In genomic region chr12:85363382-85364190, GRCh38 we compare ENCODE assay signal across 17 cellular contexts.
DNase-seq lines count a peak whose midpoint lies in the region; TF ChIP-seq lines count a peak whose summit lies in the region.
"Had no signal": no experiment of that assay in that cellular context is flagged by ENCODE, and none has a peak within 500 bp of the region (broad histone marks: within the 10 kb centered on the region; RNA-seq: fewer than 3 reads in every experiment).

No MANE protein-coding gene starts in this region.

- peaks cover 13% of the 10 kb centered on the region for H3K4me1 Mint-ChIP-seq in chondrocyte (ENCODE audit: low read depth)

- no peaks in the 10 kb centered on the region for H3K4me1 ChIP-seq in ACC112 (ENCODE audit: control insufficient read depth, insufficient read depth, low read length, unreplicated experiment)

- H2AFZ ChIP-seq in ACC112 (ENCODE audit: low read length, unreplicated experiment) = peak overlapping the region; percentile 34

- H3K27ac Mint-ChIP-seq in chondrocyte (ENCODE audit: unreplicated experiment) = no peak overlapping the region

- no peaks in the 10 kb centered on the region for H3K9me3 Mint-ChIP-seq in chondrocyte (ENCODE audit: low read depth)

- TF ChIP-seq CTCF in chondrocyte (IDR thresholded peaks at IDR 0.05) = no peak

- peaks cover 3% of the 10 kb centered on the region for H3K27me3 Mint-ChIP-seq in chondrocyte (ENCODE audit: low read depth)

- no peak overlapping the region for H3K27ac ChIP-seq in ACC112 (ENCODE audit: low read depth, low read length)
- H3K27ac ChIP-seq: C4-2B had no signal

- H3K4me3 ChIP-seq in ACC112 (ENCODE audit: low read depth, low read length) = no peak overlapping the region

- H3K27me3 ChIP-seq in ACC112 (ENCODE audit: insufficient read depth, low read length) = no peaks in the 10 kb centered on the region

- no peaks in the 10 kb centered on the region for H3K36me3 ChIP-seq in ACC112 (ENCODE audit: insufficient read depth, low read length)

- no peak overlapping the region for H3K4me3 Mint-ChIP-seq in chondrocyte (ENCODE audit: unreplicated experiment)

- H3K36me3 Mint-ChIP-seq in chondrocyte (ENCODE audit: low read depth) = no peaks in the 10 kb centered on the region

- H3K79me2 ChIP-seq in ACC112 (ENCODE audit: control insufficient read depth, insufficient read depth, low read length, unreplicated experiment) = no peaks in the 10 kb centered on the region

- DNase-seq in astrocyte of the hippocampus (ENCODE audit: low read depth, low spot score) (peak; percentile 12), fibroblast of peridontal ligament (ENCODE audit: extremely low read depth) (peak; percentile 11), pulmonary artery endothelial cell (ENCODE audit: low read depth, low spot score) (peak; percentile 63), T1000 (lab: John Stamatoyannopoulos, UW) (no peak), DMS 273 treated with DMSO at 0.1 percent for 48 hours (lab: John Stamatoyannopoulos, UW) (no peak), kidney tubule cell (ENCODE audit: low spot score) (no peak), chondrocyte (ENCODE audit: low spot score) (no peak)
- DNase-seq: Calu3, DMS79, HCEC 1CT, IMR-90, Kasumi-1, NCI-H1417 treated with DMSO at 0.1 percent for 48 hours, NCI-H2029, NCI-H510A treated with DMSO at 0.1 percent for 48 hours had no signal

Comparison
In these comparisons a context has a peak if more than half of its experiments do, and no peak if none do; other contexts are left out.
1. DNase-seq: peak in astrocyte of the hippocampus (single experiment), fibroblast of peridontal ligament (single experiment) and pulmonary artery endothelial cell (single experiment); none in T1000 (single experiment), DMS 273 treated with DMSO at 0.1 percent for 48 hours (single experiment), kidney tubule cell (single experiment) and chondrocyte (single experiment).